Comparison of ENCODE assay signal across 8 cellular contexts in the genomic region with DNA sequence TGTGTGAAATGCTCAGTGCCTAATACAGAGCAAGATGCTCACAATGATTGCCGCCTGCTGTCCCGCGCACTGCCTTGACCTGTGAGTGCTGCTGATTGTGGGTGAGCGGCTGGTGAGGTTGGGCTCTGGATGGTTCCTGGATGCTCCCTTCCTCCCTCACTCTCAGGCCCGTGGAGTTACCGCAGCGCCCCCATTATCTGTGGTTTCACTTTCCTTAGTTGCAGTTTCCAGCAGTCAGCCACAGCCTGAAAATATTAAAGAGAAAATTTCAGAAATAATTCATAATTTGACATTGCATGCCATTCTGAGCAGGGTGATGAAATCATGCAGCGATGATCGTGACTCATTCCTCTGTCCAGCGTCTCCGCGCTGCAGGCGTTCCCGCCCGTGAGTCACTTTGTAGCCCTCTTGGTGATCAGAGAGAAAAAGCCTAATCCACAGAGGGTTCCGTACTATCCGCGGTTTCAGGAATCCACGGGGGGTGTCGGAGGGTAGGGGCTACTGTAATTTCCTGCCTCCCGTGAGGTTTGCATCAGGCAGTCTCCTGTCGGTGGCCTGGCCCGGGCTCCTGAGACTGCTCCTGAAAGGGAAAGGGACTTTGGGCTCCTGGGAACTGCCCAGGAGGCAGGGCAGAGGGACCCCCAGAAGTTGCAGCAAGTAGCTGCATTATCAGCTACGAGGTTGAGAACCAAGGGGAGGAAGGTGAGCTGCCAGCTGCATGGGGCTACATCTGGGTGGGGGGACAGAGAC. TPM values are rescaled to one million over a fixed set of nuclear protein-coding genes. Genes with fewer than 3 reads are reported as not detected.
DNase-seq lines count a peak whose midpoint lies in the region; ATAC-seq and TF ChIP-seq lines count a peak whose summit lies in the region.

No MANE protein-coding gene starts in this region.

- H3K4me3 ChIP-seq in AG10803 (ENCODE audit: low read length) (peak overlapping the region; percentile 47), MG63 (no peak overlapping the region)

- DNase-seq in AG10803 (ENCODE audit: low read depth) (peak; percentile 95), MG63 (peak; percentile 94), chondrocyte (ENCODE audit: low spot score) (no peak), mucosa of gallbladder (ENCODE audit: low spot score) (peak; percentile 62)
- DNase-seq in stimulated activated CD4-positive, alpha-beta T cell treated with anti-CD3 and anti-CD28 coated beads, Interleukin-2, amount 100 ng/mL, for 48 hours, result no peak
- DNase-seq in stimulated activated CD8-positive, alpha-beta memory T cell treated with anti-CD3 and anti-CD28 coated beads, Interleukin-4, amount 100 ng/mL, for 48 hours, result no peak

- H3K36me3 ChIP-seq in MG63, result peaks cover 33% of the 10 kb centered on the region

- H3K27me3 ChIP-seq in MG63, result no peaks in the 10 kb centered on the region; the same call in 1 of the 2 replicates

- ATAC-seq in GM21576 (IDR thresholded peaks at IDR 0.05; ENCODE audit: unreplicated experiment) (no peak), HG03378 (IDR thresholded peaks at IDR 0.05; ENCODE audit: unreplicated experiment) (no peak)

- H3K36me3 Mint-ChIP-seq in chondrocyte (ENCODE audit: low read depth), result peaks cover 20% of the 10 kb centered on the region

- H3K9me3 Mint-ChIP-seq in chondrocyte (ENCODE audit: low read depth), result no peaks in the 10 kb centered on the region

- H3K9me3 ChIP-seq in MG63, result no peaks in the 10 kb centered on the region

- peaks cover 58% of the 10 kb centered on the region for H3K4me1 Mint-ChIP-seq in chondrocyte (ENCODE audit: low read depth)

- peak; percentile 34 for TF ChIP-seq CTCF in AG10803 (conservative IDR thresholded peaks at IDR 0.05; ENCODE audit: low read length)
- peak; percentile 67 for TF ChIP-seq CTCF in chondrocyte (IDR thresholded peaks at IDR 0.05)

- no peaks in the 10 kb centered on the region for H3K27me3 Mint-ChIP-seq in chondrocyte (ENCODE audit: low read depth)

- peak overlapping the region; percentile 56 for H3K4me3 Mint-ChIP-seq in chondrocyte (ENCODE audit: unreplicated experiment)

- peak overlapping the region; percentile 100 for H3K27ac Mint-ChIP-seq in chondrocyte (ENCODE audit: unreplicated experiment)

RNA-seq across cellular contexts. Expression of gene RPL3, which starts 10.6 kb away (rescaled TPM):
- 2,271 and 3,763 TPM in 2 replicates for total RNA-seq in MG63 (2014; rRNA removed; shearing (Covaris generic); ENCODE audit: low replicate concordance)
- total RNA-seq in chondrocyte (1,302 to 1,415 TPM (median 1,326 TPM) in 3 replicates), mucosa of gallbladder (1,535 TPM)

RNA-seq across cellular contexts. Expression of gene SYNGR1, which starts 41.0 kb away (rescaled TPM):
- total RNA-seq in MG63 (2014; rRNA removed; shearing (Covaris generic); ENCODE audit: low replicate concordance), result 32.3 and 58.3 TPM in 2 replicates
- total RNA-seq in chondrocyte, result 15.0 to 18.4 TPM (median 16.5 TPM) in 3 replicates
- 41.8 TPM for total RNA-seq in mucosa of gallbladder

Comparison
In these comparisons a context has a peak if more than half of its experiments do, and no peak if none do; other contexts are left out.
1. DNase-seq: peak in AG10803 (single experiment), MG63 (single experiment) and mucosa of gallbladder (single experiment); none in chondrocyte (single experiment), stimulated activated CD4-positive, alpha-beta T cell treated with anti-CD3 and anti-CD28 coated beads, Interleukin-2, amount 100 ng/mL, for 48 hours (0 of 2) and stimulated activated CD8-positive, alpha-beta memory T cell treated with anti-CD3 and anti-CD28 coated beads, Interleukin-4, amount 100 ng/mL, for 48 hours (single experiment).